8 cellular contexts compared by ENCODE assay signal in genomic region chr3:189132125-189132744, GRCh38. TPM values are rescaled to one million over a fixed set of nuclear protein-coding genes. Genes with fewer than 3 reads are reported as not detected.
DNase-seq lines count a peak whose midpoint lies in the region; ATAC-seq and TF ChIP-seq lines count a peak whose summit lies in the region.

No MANE protein-coding gene starts in this region.

- peaks cover 7% of the 10 kb centered on the region for H3K9me3 Mint-ChIP-seq in activated naive CD4-positive, alpha-beta T cell treated with anti-CD3 and anti-CD28 coated beads for 36 hours

- H3K36me3 Mint-ChIP-seq in activated naive CD4-positive, alpha-beta T cell treated with anti-CD3 and anti-CD28 coated beads for 36 hours (ENCODE audit: low read depth) = peaks cover 6% of the 10 kb centered on the region

- ATAC-seq in HG02938 (IDR thresholded peaks at IDR 0.05; ENCODE audit: unreplicated experiment) (peak; percentile 96), RWPE2 (ENCODE audit: low read depth) (peak; percentile 97)

- TF ChIP-seq CTCF in GM06990 (IDR thresholded peaks at IDR 0.05; ENCODE audit: insufficient read depth, low read length, poor library complexity, severe bottlenecking) (no peak), RWPE2 (IDR thresholded peaks at IDR 0.05; ENCODE audit: poor library complexity, severe bottlenecking) (no peak)

- CTCF ChIA-PET in activated naive CD4-positive, alpha-beta T cell treated with anti-CD3 and anti-CD28 coated beads for 36 hours (lab: Charles Lee) = interaction anchor here (0.6 to 2.9 kb wide), 6 partner anchors 14 to 177 kb away, joined by 3 to 12 read pairs (median 3); no protein-coding TSS in a partner anchor

- H3K9me3 ChIP-seq in RWPE2 (ENCODE audit: severe bottlenecking) = no peaks in the 10 kb centered on the region

- H3K27ac ChIP-seq in RWPE2 (ENCODE audit: poor library complexity, severe bottlenecking) = peak overlapping the region; percentile 14

- peak overlapping the region; percentile 41 for H3K4me3 Mint-ChIP-seq in activated naive CD4-positive, alpha-beta T cell treated with anti-CD3 and anti-CD28 coated beads for 36 hours

- peaks cover 21% of the 10 kb centered on the region for H3K4me1 Mint-ChIP-seq in activated naive CD4-positive, alpha-beta T cell treated with anti-CD3 and anti-CD28 coated beads for 36 hours (ENCODE audit: low read depth)

- intact Hi-C loops in activated naive CD4-positive, alpha-beta T cell treated with anti-CD3 and anti-CD28 coated beads for 36 hours (cut with micrococcal nuclease) = loop anchor here (1.0 to 5.0 kb wide), 8 partner anchors 91 to 1209 kb away; no protein-coding TSS in a partner anchor

- H3K36me3 ChIP-seq in GM06990 (ENCODE audit: control insufficient read depth, insufficient read depth, low read length) = no peaks in the 10 kb centered on the region
- H3K36me3 ChIP-seq in RWPE2 (ENCODE audit: low read depth) = no peaks in the 10 kb centered on the region

- H3K27me3 ChIP-seq in GM06990 (replicated peaks; ENCODE audit: control insufficient read depth, insufficient read depth, low read length) = no peaks in the 10 kb centered on the region
- no peaks in the 10 kb centered on the region for H3K27me3 ChIP-seq in RWPE2 (ENCODE audit: insufficient read depth, poor library complexity, severe bottlenecking)

- H3K4me1 ChIP-seq in RWPE2 (ENCODE audit: insufficient read depth, poor library complexity, severe bottlenecking) = no peaks in the 10 kb centered on the region

- peak overlapping the region; percentile 76 for H3K27ac Mint-ChIP-seq in activated naive CD4-positive, alpha-beta T cell treated with anti-CD3 and anti-CD28 coated beads for 36 hours

- no peaks in the 10 kb centered on the region for H3K27me3 Mint-ChIP-seq in activated naive CD4-positive, alpha-beta T cell treated with anti-CD3 and anti-CD28 coated beads for 36 hours (ENCODE audit: low read depth)

- DNase-seq in GM06990 (ENCODE audit: extremely low read depth, insufficient read length) (peak; percentile 5), RWPE2 (ENCODE audit: low spot score) (no peak), islet precursor cell (peak; percentile 96), NCI-H345 (lab: John Stamatoyannopoulos, UW) (no peak), DMS79 treated with DMSO at 0.1 percent for 48 hours (lab: John Stamatoyannopoulos, UW) (no peak)
- peak; percentile 91 for DNase-seq in activated naive CD4-positive, alpha-beta T cell treated with anti-CD3 and anti-CD28 coated beads for 36 hours
- DNase-seq in stimulated activated CD4-positive, alpha-beta T cell treated with anti-CD3 and anti-CD28 coated beads, TNF-alpha, amount 100 ng/mL, for 1 hour (ENCODE audit: low read depth in 3 of 3, low spot score in 1 of 3) = peak; percentile 35 to 59 (median 49)

- no peak overlapping the region for H3K4me3 ChIP-seq in GM06990 (replicated peaks; ENCODE audit: low read depth, low read length)
- H3K4me3 ChIP-seq in RWPE2 (ENCODE audit: severe bottlenecking) = no peak overlapping the region

RNA-seq across cellular contexts. Expression of gene TPRG1, which starts 39.5 kb away (rescaled TPM):
- 1 to 10 TPM in 1 of 2 experiments, under 1 TPM in 1; 0.55 to 1.0 TPM for total RNA-seq in activated naive CD4-positive, alpha-beta T cell treated with anti-CD3 and anti-CD28 coated beads for 36 hours

Comparison
In these comparisons a context has a peak if more than half of its experiments do, and no peak if none do; other contexts are left out.
1. DNase-seq: peak in GM06990 (single experiment), activated naive CD4-positive, alpha-beta T cell treated with anti-CD3 and anti-CD28 coated beads for 36 hours (single experiment), islet precursor cell (single experiment) and stimulated activated CD4-positive, alpha-beta T cell treated with anti-CD3 and anti-CD28 coated beads, TNF-alpha, amount 100 ng/mL, for 1 hour (3 of 3); none in RWPE2 (single experiment), NCI-H345 (single experiment) and DMS79 treated with DMSO at 0.1 percent for 48 hours (single experiment).